29 cellular contexts compared by ENCODE assay signal in the genomic region with DNA sequence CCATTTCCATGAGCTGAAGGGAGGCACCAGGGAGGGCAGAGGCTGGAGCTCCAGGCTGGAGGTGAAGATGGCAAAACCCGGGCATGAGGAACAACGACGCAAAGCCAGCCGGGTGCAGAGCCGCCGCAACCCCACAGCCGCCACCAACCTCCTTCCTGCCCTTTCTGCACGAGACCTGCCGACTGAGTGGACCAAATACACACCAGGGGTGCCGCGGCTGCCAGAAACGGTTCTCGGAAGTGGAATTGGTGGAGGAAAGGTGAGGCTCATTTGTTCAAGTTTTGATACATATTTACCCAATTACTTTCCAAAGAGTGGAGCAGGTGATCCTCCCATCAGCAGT. TPM values are rescaled to one million over a fixed set of nuclear protein-coding genes. Genes with fewer than 3 reads are reported as not detected.
"Had no signal": no experiment of that assay in that cellular context is flagged by ENCODE, and none has a peak within 500 bp of the region (broad histone marks: within the 10 kb centered on the region; RNA-seq: fewer than 3 reads in every experiment).

No MANE protein-coding gene starts in this region.

- DNase-seq: cerebellar nuclear complex; colonic mucosa; dermis blood vessel endothelial cell; dorsolateral prefrontal cortex; effector CD8-positive, alpha-beta T cell; effector memory CD8-positive, alpha-beta T cell; endodermal cell; erythroblast; esophagus squamous epithelium; foreskin fibroblast; foreskin melanocyte; gastrocnemius medialis; glutamatergic neuron; heart right ventricle; hippocampal formation; kidney; kidney glomerular epithelial cell; left colon; left ventricle myocardium superior; lower lobe of right lung; mesenchymal stem cell; mucosa of descending colon had no signal

- H3K27me3 ChIP-seq: colonic mucosa had no signal

- ATAC-seq: effector memory CD8-positive, alpha-beta T cell; esophagus mucosa; gastrocnemius medialis; left colon; left lobe of liver; left ventricle myocardium superior; lower lobe of right lung; mucosa of descending colon had no signal

- H3K9me3 ChIP-seq: colonic mucosa, esophagus squamous epithelium, gastrocnemius medialis, heart right ventricle, lower lobe of right lung, mucosa of descending colon had no signal

- H3K36me3 ChIP-seq: colonic mucosa, esophagus squamous epithelium, gastrocnemius medialis, heart right ventricle, lower lobe of right lung had no signal

- H3K4me1 ChIP-seq: colonic mucosa, esophagus squamous epithelium, gastrocnemius medialis, heart right ventricle, lower lobe of right lung had no signal

- H3K27ac ChIP-seq: colonic mucosa, dorsolateral prefrontal cortex, epithelial cell of prostate, esophagus squamous epithelium, gastrocnemius medialis, heart right ventricle, lower lobe of right lung had no signal

- H3K4me3 ChIP-seq: colonic mucosa, dorsolateral prefrontal cortex, esophagus squamous epithelium, gastrocnemius medialis, heart right ventricle, lower lobe of right lung, mucosa of descending colon had no signal

RNA-seq across cellular contexts. Expression of gene CIDEA, which starts 8.4 kb away (rescaled TPM):
- total RNA-seq: chondrocyte, colonic mucosa, endodermal cell, kidney, left lobe of liver, lower lobe of right lung, lung microvascular endothelial cell, mesothelial cell of epicardium, myocyte had no signal
